Comparison of ENCODE assay signal across 9 cellular contexts in genomic region chr20:45036044-45036755, GRCh38.
DNase-seq lines count a peak whose midpoint lies in the region; ATAC-seq and TF ChIP-seq lines count a peak whose summit lies in the region.
"Had no signal": no experiment of that assay in that cellular context is flagged by ENCODE, and none has a peak within 500 bp of the region (broad histone marks: within the 10 kb centered on the region; RNA-seq: fewer than 3 reads in every experiment).

No MANE protein-coding gene starts in this region.

- DNase-seq in T-helper 2 cell treated with Interferon-gamma antibody and Interleukin-4, amounts not matched to agents 5 μg/mL and 100 μg/mL, for 36 hours (ENCODE audit: low spot score), result peak; percentile 29
- DNase-seq in dermis blood vessel endothelial cell, result peak; percentile 18
- DNase-seq in stimulated activated CD4-positive, alpha-beta T cell treated with anti-CD3 and anti-CD28 coated beads, Interleukin-2, amount 100 ng/mL, for 4 hours (ENCODE audit: low read depth), result peak; percentile 37
- no peak for DNase-seq in NCI-H2029 treated with DMSO at 0.1 percent for 48 hours (lab: John Stamatoyannopoulos, UW)
- DNase-seq: NCI-H510A treated with DMSO at 0.1 percent for 48 hours had no signal

- no peaks in the 10 kb centered on the region for H3K27me3 Mint-ChIP-seq in T-helper 2 cell treated with Interferon-gamma antibody and Interleukin-4, amounts not matched to agents 5 μg/mL and 100 μg/mL, for 36 hours (ENCODE audit: low read depth)

- no peaks in the 10 kb centered on the region for H3K9me3 ChIP-seq in HEK293 (ENCODE audit: control insufficient read depth, insufficient read depth, low read depth, low read length)

- H3K4me1 Mint-ChIP-seq in T-helper 2 cell treated with Interferon-gamma antibody and Interleukin-4, amounts not matched to agents 5 μg/mL and 100 μg/mL, for 36 hours (ENCODE audit: low read depth), result peaks cover 39% of the 10 kb centered on the region

- H3K27ac ChIP-seq in HEK293 (ENCODE audit: extremely low read depth, low read depth, low read length), result no peak overlapping the region

- no peak overlapping the region for H3K4me3 ChIP-seq in HEK293 (ENCODE audit: low read depth, low read length)

- H3K27ac Mint-ChIP-seq in T-helper 2 cell treated with Interferon-gamma antibody and Interleukin-4, amounts not matched to agents 5 μg/mL and 100 μg/mL, for 36 hours, result no peak overlapping the region

- peaks cover 0 to 4% of the 10 kb centered on the region in 2 experiments; a peak in 2 of 3 replicates for H3K36me3 ChIP-seq in HEK293 (ENCODE audit: control insufficient read depth in 2 of 2, insufficient read depth in 1 of 2, low read length in 2 of 2)

- CTCF ChIA-PET in HEK293 (lab: Yijun Ruan, JAX), result interaction anchor here (1.0 to 2.1 kb wide), 6 partner anchors 8 to 76 kb away, joined by 3 to 9 read pairs (median 5); no protein-coding TSS in a partner anchor

- peaks cover 43% of the 10 kb centered on the region for H3K36me3 Mint-ChIP-seq in T-helper 2 cell treated with Interferon-gamma antibody and Interleukin-4, amounts not matched to agents 5 μg/mL and 100 μg/mL, for 36 hours (ENCODE audit: low read depth)

- POLR2A ChIA-PET in HEK293 (lab: Yijun Ruan, JAX), result no interaction called here

- no peak overlapping the region for H3K4me3 Mint-ChIP-seq in T-helper 2 cell treated with Interferon-gamma antibody and Interleukin-4, amounts not matched to agents 5 μg/mL and 100 μg/mL, for 36 hours

- no peak for TF ChIP-seq CTCF in HEK293 (tag by site-specific recombination; IDR thresholded peaks at IDR 0.05)

- no peak for ATAC-seq in GM19467 (IDR thresholded peaks at IDR 0.05; ENCODE audit: unreplicated experiment)
- no peak for ATAC-seq in GM19324 (IDR thresholded peaks at IDR 0.05; ENCODE audit: low FRiP score, unreplicated experiment)
- ATAC-seq in HG03521 (IDR thresholded peaks at IDR 0.05; ENCODE audit: unreplicated experiment), result no peak

- H3K4me1 ChIP-seq in HEK293 (ENCODE audit: control insufficient read depth, insufficient read depth, low read length), result peaks cover 14% of the 10 kb centered on the region

- no peaks in the 10 kb centered on the region for H3K9me3 Mint-ChIP-seq in T-helper 2 cell treated with Interferon-gamma antibody and Interleukin-4, amounts not matched to agents 5 μg/mL and 100 μg/mL, for 36 hours

TF ChIP-seq in HEK293, 187 proteins besides CTCF, POLR2A, EP300 and RAD21 (continues in another document):
- no peak for TF ChIP-seq REST (tag by site-specific recombination; IDR thresholded peaks at IDR 0.05)
- TF ChIP-seq ZNF701 (tag by site-specific recombination; IDR thresholded peaks at IDR 0.05), result no peak
- TF ChIP-seq TRIM28 (IDR thresholded peaks at IDR 0.05; ENCODE audit: borderline replicate concordance, low read length), result no peak
- no peak for TF ChIP-seq ZBTB48 (tag by site-specific recombination; IDR thresholded peaks at IDR 0.05)
- TF ChIP-seq, protein P1, sequence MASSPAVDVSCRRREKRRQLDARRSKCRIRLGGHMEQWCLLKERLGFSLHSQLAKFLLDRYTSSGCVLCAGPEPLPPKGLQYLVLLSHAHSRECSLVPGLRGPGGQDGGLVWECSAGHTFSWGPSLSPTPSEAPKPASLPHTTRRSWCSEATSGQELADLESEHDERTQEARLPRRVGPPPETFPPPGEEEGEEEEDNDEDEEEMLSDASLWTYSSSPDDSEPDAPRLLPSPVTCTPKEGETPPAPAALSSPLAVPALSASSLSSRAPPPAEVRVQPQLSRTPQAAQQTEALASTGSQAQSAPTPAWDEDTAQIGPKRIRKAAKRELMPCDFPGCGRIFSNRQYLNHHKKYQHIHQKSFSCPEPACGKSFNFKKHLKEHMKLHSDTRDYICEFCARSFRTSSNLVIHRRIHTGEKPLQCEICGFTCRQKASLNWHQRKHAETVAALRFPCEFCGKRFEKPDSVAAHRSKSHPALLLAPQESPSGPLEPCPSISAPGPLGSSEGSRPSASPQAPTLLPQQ (tag by site-specific recombination; IDR thresholded peaks at IDR 0.05), result peak; percentile 82
- 0 out of 2 replicates have a peak, but pooled peaks have one; percentile 15 for TF ChIP-seq ZNF518A (tag by site-specific recombination; conservative IDR thresholded peaks at IDR 0.05; ENCODE audit: low read depth)
- TF ChIP-seq ZNF366 (tag by site-specific recombination; conservative IDR thresholded peaks at IDR 0.05), result peak; percentile 71
- TF ChIP-seq ZNF561 (tag by site-specific recombination; IDR thresholded peaks at IDR 0.05; ENCODE audit: borderline replicate concordance), result 0 out of 2 replicates have a peak, but pooled peaks have one; percentile 45
- TF ChIP-seq ZFP69B (tag by site-specific recombination; IDR thresholded peaks at IDR 0.05), result no peak
- TF ChIP-seq ZNF768 (tag by site-specific recombination; IDR thresholded peaks at IDR 0.05), result 0 out of 2 replicates have a peak, but pooled peaks have one; percentile 18
- no peak for TF ChIP-seq ZNF658 (tag by site-specific recombination; IDR thresholded peaks at IDR 0.05)
- TF ChIP-seq ZNF600 (tag by site-specific recombination; IDR thresholded peaks at IDR 0.05), result 0 out of 2 replicates have a peak, but pooled peaks have one; percentile 57
